Comparison of ENCODE assay signal across 1 cellular context in the genomic region with DNA sequence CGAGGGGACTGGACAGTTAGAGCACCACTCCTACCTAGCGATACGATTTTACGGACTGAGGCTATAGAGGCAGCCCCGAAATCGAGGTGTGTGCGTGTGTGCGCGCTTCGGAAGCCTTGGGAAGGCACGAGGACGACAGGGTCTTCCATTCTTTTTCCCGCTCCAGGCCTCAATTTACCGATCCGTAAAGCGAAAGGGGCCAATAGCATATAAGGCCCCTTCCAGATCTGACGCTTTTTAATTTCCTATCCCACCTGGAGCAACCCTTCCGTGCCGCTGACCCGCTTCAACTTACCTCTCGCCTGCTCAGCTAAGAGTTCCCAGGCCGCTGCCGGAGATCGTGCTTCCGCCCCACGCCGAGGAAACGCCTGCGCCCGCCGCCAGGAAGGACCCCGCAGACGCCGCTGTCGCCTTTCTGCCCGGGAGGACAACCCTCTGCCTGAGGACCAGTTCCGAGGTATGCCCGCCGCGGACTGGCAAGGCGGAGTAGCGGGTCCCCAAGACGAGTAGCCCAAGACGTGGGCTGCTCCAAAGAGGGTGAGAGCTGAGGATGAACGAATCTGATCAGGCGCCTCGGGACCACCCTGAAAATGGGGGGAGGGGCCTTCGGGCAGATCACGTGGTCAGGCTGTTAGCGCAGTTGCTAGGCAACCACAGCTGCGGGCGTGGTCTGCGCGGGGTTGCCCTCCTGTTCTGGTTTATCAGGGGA.
TF ChIP-seq lines count a peak whose summit lies in the region.

EFTUD2 (minus strand) TSS at position 372 of the 709 bp plus-strand sequence. CDS start 4,924 bp downstream, outside the sequence.

TF ChIP-seq in HepG2, 621 proteins besides CTCF, POLR2A, EP300 and RAD21 (continued from another document and continues in another):
- TF ChIP-seq SAFB2 (CRISPR knock-in tag; IDR thresholded peaks at IDR 0.05; ENCODE audit: borderline replicate concordance, low read depth) (peak; percentile 95; the same call in 1 of the 2 replicates), TEAD3 (CRISPR knock-in tag; optimal IDR thresholded peaks at IDR 0.05; ENCODE audit: borderline replicate concordance) (peak; percentile 83), FOSL2 (CRISPR knock-in tag; IDR thresholded peaks at IDR 0.05) (peak; percentile 69), ELF1 (CRISPR knock-in tag; IDR thresholded peaks at IDR 0.05) (peak; percentile 99), ZFP36 (IDR thresholded peaks at IDR 0.05; ENCODE audit: borderline replicate concordance, low read depth, low read length, partially characterized antibody) (no peak), ZFY (CRISPR knock-in tag; IDR thresholded peaks at IDR 0.05) (peak; percentile 99), KMT2A (CRISPR knock-in tag; IDR thresholded peaks at IDR 0.05) (peak; percentile 100), ZNF530 (CRISPR knock-in tag; IDR thresholded peaks at IDR 0.05; ENCODE audit: low read depth) (0 out of 2 replicates have a peak, but pooled peaks have one; percentile 58), ZNF160 (CRISPR knock-in tag; IDR thresholded peaks at IDR 0.05) (0 out of 2 replicates have a peak, but pooled peaks have one; percentile 60), CHCHD3 (CRISPR knock-in tag; IDR thresholded peaks at IDR 0.05) (no peak), AGO2 (optimal IDR thresholded peaks at IDR 0.05; ENCODE audit: low read depth, low read length) (no peak), PRDM15 (CRISPR knock-in tag; IDR thresholded peaks at IDR 0.05) (no peak; the same call in 1 of the 2 replicates), SKI (IDR thresholded peaks at IDR 0.05; ENCODE audit: partially characterized antibody) (peak; percentile 91), HNF4G (IDR thresholded peaks at IDR 0.05; ENCODE audit: borderline replicate concordance, low read depth, low read length) (no peak), HNF4G (CRISPR knock-in tag; IDR thresholded peaks at IDR 0.05; ENCODE audit: borderline replicate concordance, low read depth) (no peak), ZNF691 (CRISPR knock-in tag; IDR thresholded peaks at IDR 0.05; ENCODE audit: borderline replicate concordance, low read depth) (peak; percentile 97), ZKSCAN1 (IDR thresholded peaks at IDR 0.05; ENCODE audit: low read length) (peak; percentile 46; the same call in 1 of the 2 replicates), RFXANK (CRISPR knock-in tag; IDR thresholded peaks at IDR 0.05) (peak; percentile 81; the same call in 1 of the 2 replicates), NFATC3 (CRISPR knock-in tag; IDR thresholded peaks at IDR 0.05) (no peak; the same call in 1 of the 2 replicates), GABPA (IDR thresholded peaks at IDR 0.05; ENCODE audit: low read depth, low read length) (peak; percentile 53), GABPA (CRISPR knock-in tag; IDR thresholded peaks at IDR 0.05; ENCODE audit: low read depth) (peak; percentile 90), FOXJ3 (CRISPR knock-in tag; IDR thresholded peaks at IDR 0.05; ENCODE audit: borderline replicate concordance) (peak; percentile 79), PBX3 (CRISPR knock-in tag; IDR thresholded peaks at IDR 0.05; ENCODE audit: borderline replicate concordance) (no peak), HNRNPUL1 (IDR thresholded peaks at IDR 0.05; ENCODE audit: low read depth, low read length) (no peak), KLF11 (CRISPR knock-in tag; IDR thresholded peaks at IDR 0.05) (peak; percentile 89; the same call in 1 of the 2 replicates), NR1H2 (CRISPR knock-in tag; IDR thresholded peaks at IDR 0.05; ENCODE audit: borderline replicate concordance, low read depth) (no peak), ZNF136 (CRISPR knock-in tag; IDR thresholded peaks at IDR 0.05; ENCODE audit: low read depth) (peak; percentile 92; the same call in 1 of the 2 replicates), CREB3 (CRISPR knock-in tag; IDR thresholded peaks at IDR 0.05) (no peak), ZNF430 (CRISPR knock-in tag; IDR thresholded peaks at IDR 0.05) (peak; percentile 96; the same call in 1 of the 2 replicates), ARID4A (CRISPR knock-in tag; IDR thresholded peaks at IDR 0.05; ENCODE audit: borderline replicate concordance) (peak; percentile 99), HIVEP1 (CRISPR knock-in tag; IDR thresholded peaks at IDR 0.05) (peak; percentile 99), AGO1 (IDR thresholded peaks at IDR 0.05; ENCODE audit: low read depth, low read length, poor library complexity, severe bottlenecking) (peak; percentile 82), NFRKB (IDR thresholded peaks at IDR 0.05) (no peak), ONECUT2 (CRISPR knock-in tag; IDR thresholded peaks at IDR 0.05) (0 out of 2 replicates have a peak, but pooled peaks have one; percentile 8), ZNF775 (CRISPR knock-in tag; IDR thresholded peaks at IDR 0.05; ENCODE audit: borderline replicate concordance) (peak; percentile 63; the same call in 1 of the 2 replicates), NBN (conservative IDR thresholded peaks at IDR 0.05) (no peak), ZFP41 (CRISPR knock-in tag; IDR thresholded peaks at IDR 0.05; ENCODE audit: borderline replicate concordance) (peak; percentile 65; the same call in 1 of the 2 replicates), ZNF17 (CRISPR knock-in tag; IDR thresholded peaks at IDR 0.05) (no peak), ZNF3 (CRISPR knock-in tag; IDR thresholded peaks at IDR 0.05) (peak; percentile 45; the same call in 1 of the 2 replicates), ZC3H13 (CRISPR knock-in tag; IDR thresholded peaks at IDR 0.05) (peak; percentile 97), ZZZ3 (CRISPR knock-in tag; IDR thresholded peaks at IDR 0.05; ENCODE audit: borderline replicate concordance) (peak; percentile 99; the same call in 1 of the 2 replicates), FOXP1 (IDR thresholded peaks at IDR 0.05) (no peak), FOXP1 (CRISPR knock-in tag; IDR thresholded peaks at IDR 0.05) (peak; percentile 55; the same call in 1 of the 2 replicates), KDM5A (IDR thresholded peaks at IDR 0.05; ENCODE audit: borderline replicate concordance, low read length) (peak; percentile 97), ZNF557 (CRISPR knock-in tag; IDR thresholded peaks at IDR 0.05) (no peak; the same call in 1 of the 2 replicates), ZNF205 (CRISPR knock-in tag; IDR thresholded peaks at IDR 0.05) (peak; percentile 93), SIN3B (IDR thresholded peaks at IDR 0.05; ENCODE audit: low read length) (peak; percentile 91), NCOA5 (CRISPR knock-in tag; IDR thresholded peaks at IDR 0.05) (no peak), MXI1 (IDR thresholded peaks at IDR 0.05; ENCODE audit: borderline replicate concordance, low read depth, low read length) (peak; percentile 94)
- TF ChIP-seq, protein P1, sequence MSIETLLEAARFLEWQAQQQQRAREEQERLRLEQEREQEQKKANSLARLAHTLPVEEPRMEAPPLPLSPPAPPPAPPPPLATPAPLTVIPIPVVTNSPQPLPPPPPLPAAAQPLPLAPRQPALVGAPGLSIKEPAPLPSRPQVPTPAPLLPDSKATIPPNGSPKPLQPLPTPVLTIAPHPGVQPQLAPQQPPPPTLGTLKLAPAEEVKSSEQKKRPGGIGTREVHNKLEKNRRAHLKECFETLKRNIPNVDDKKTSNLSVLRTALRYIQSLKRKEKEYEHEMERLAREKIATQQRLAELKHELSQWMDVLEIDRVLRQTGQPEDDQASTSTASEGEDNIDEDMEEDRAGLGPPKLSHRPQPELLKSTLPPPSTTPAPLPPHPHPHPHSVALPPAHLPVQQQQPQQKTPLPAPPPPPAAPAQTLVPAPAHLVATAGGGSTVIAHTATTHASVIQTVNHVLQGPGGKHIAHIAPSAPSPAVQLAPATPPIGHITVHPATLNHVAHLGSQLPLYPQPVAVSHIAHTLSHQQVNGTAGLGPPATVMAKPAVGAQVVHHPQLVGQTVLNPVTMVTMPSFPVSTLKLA (IDR thresholded peaks at IDR 0.05): peak; percentile 82
- TF ChIP-seq, protein P2, sequence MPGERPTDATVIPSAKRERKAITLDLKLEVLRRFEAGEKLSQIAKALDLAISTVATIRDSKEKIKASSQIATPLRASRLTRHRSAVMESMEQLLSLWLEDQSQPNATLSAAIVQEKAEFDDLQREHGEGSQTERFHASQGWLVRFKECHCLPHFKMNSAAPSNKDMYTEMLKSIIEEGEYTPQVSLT (CRISPR knock-in tag; IDR thresholded peaks at IDR 0.05; ENCODE audit: borderline replicate concordance, low read depth): no peak
- TF ChIP-seq, protein P3, sequence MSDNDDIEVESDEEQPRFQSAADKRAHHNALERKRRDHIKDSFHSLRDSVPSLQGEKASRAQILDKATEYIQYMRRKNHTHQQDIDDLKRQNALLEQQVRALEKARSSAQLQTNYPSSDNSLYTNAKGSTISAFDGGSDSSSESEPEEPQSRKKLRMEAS (IDR thresholded peaks at IDR 0.05): peak; percentile 98
- TF ChIP-seq, protein P4, sequence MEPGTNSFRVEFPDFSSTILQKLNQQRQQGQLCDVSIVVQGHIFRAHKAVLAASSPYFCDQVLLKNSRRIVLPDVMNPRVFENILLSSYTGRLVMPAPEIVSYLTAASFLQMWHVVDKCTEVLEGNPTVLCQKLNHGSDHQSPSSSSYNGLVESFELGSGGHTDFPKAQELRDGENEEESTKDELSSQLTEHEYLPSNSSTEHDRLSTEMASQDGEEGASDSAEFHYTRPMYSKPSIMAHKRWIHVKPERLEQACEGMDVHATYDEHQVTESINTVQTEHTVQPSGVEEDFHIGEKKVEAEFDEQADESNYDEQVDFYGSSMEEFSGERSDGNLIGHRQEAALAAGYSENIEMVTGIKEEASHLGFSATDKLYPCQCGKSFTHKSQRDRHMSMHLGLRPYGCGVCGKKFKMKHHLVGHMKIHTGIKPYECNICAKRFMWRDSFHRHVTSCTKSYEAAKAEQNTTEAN (CRISPR knock-in tag; conservative IDR thresholded peaks at IDR 0.05): peak; percentile 75
